In the genomic region with DNA sequence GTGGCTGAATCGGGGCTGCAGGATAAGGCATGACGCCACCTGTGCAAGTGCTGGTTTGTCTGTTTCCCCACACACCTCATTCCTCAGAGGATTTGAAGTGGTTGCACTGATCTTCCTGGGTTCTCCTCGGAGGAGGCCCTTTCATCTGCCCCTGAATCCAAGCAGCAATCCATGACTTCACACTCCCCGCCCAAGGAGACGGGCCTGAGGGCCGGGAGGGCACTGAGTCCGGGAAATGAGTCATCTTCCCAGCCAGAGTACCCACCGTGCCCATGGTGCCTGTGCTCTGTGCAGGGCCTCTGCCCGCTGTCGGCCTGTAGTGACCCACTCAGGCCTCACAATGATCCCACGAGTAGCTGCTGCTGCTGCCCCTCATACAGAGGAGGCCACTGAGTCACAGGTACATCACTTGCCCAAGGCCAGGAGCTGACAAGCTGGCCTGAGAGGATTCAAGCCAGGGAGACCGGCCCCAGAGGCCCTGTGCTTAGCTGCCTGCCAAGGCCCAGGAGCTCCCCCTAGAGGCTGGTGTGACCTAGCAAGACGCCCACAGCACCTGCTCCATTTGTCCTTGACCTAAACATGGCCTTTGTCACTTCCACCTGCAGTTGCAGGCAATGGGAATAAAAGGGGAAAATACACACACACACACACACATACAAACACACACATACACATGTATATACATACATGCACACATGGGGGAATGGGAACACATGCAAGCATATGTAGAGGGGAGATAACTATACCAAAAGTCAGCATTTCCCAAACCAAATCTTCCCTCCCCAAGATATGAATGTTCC, we compare ENCODE assay signal across 8 cellular contexts.
DNase-seq lines count a peak whose midpoint lies in the region; ATAC-seq and TF ChIP-seq lines count a peak whose summit lies in the region.

No MANE protein-coding gene starts in this region.

- ATAC-seq in left colon, result peak; percentile 62
- no peak for ATAC-seq in stimulated activated naive CD8-positive, alpha-beta T cell treated with anti-CD3 and anti-CD28 coated beads, Interleukin-15, amount 100 ng/mL, for 72 hours
- no peak for ATAC-seq in HG03175 (IDR thresholded peaks at IDR 0.05; ENCODE audit: unreplicated experiment)

- peak; percentile 64 to 78 for DNase-seq in cardiac muscle cell (ENCODE audit: low read depth in 1 of 2, low spot score in 1 of 2)
- DNase-seq in right atrium auricular region (ENCODE audit: low spot score), result no peak
- DNase-seq in NCI-H524 (lab: John Stamatoyannopoulos, UW), result peak; percentile 37 to 43
- peak; percentile 60 for DNase-seq in amniotic epithelial cell (ENCODE audit: low read depth)
- DNase-seq in left colon, result peak; percentile 36 to 73
- peak; percentile 35 to 46 for DNase-seq in stimulated activated naive CD8-positive, alpha-beta T cell treated with anti-CD3 and anti-CD28 coated beads, Interleukin-15, amount 100 ng/mL, for 72 hours
- no peak for DNase-seq in effector CD8-positive, alpha-beta T cell (lab: John Stamatoyannopoulos, UW)

- no peaks in the 10 kb centered on the region for H3K27me3 ChIP-seq in cardiac muscle cell
- H3K27me3 ChIP-seq in right atrium auricular region, result no peaks in the 10 kb centered on the region

- H3K4me1 Mint-ChIP-seq in stimulated activated naive CD8-positive, alpha-beta T cell treated with anti-CD3 and anti-CD28 coated beads, Interleukin-15, amount 100 ng/mL, for 72 hours, result no peaks in the 10 kb centered on the region

- peaks cover 9% of the 10 kb centered on the region for H3K27me3 Mint-ChIP-seq in stimulated activated naive CD8-positive, alpha-beta T cell treated with anti-CD3 and anti-CD28 coated beads, Interleukin-15, amount 100 ng/mL, for 72 hours

- intact Hi-C loops in left colon (cut with DNase I, micrococcal nuclease), result no loop called here

- TF ChIP-seq CTCF in cardiac muscle cell (IDR thresholded peaks at IDR 0.05; ENCODE audit: low read depth, low read length), result peak; percentile 72
- peak in 1 of 2 donors; percentile 52 for TF ChIP-seq CTCF in right atrium auricular region (IDR thresholded peaks at IDR 0.05)

- H3K4me3 ChIP-seq in cardiac muscle cell (no peak overlapping the region), right atrium auricular region (no peak overlapping the region)

- no peak overlapping the region for H3K27ac Mint-ChIP-seq in stimulated activated naive CD8-positive, alpha-beta T cell treated with anti-CD3 and anti-CD28 coated beads, Interleukin-15, amount 100 ng/mL, for 72 hours

- H3K4me1 ChIP-seq in cardiac muscle cell (ENCODE audit: low read depth) (no peaks in the 10 kb centered on the region), right atrium auricular region (no peaks in the 10 kb centered on the region)

- H3K36me3 ChIP-seq in cardiac muscle cell (no peaks in the 10 kb centered on the region), right atrium auricular region (no peaks in the 10 kb centered on the region)

- H3K27ac ChIP-seq in cardiac muscle cell (no peak overlapping the region), right atrium auricular region (no peak overlapping the region)

- H3K9me3 ChIP-seq in cardiac muscle cell (ENCODE audit: low read depth), result no peaks in the 10 kb centered on the region
- H3K9me3 ChIP-seq in right atrium auricular region, result peaks cover 7 to 20% of the 10 kb centered on the region in 2 donors

- peaks cover 10 to 32% of the 10 kb centered on the region in 2 donors for H3K9me3 Mint-ChIP-seq in stimulated activated naive CD8-positive, alpha-beta T cell treated with anti-CD3 and anti-CD28 coated beads, Interleukin-15, amount 100 ng/mL, for 72 hours

- H3K4me3 Mint-ChIP-seq in stimulated activated naive CD8-positive, alpha-beta T cell treated with anti-CD3 and anti-CD28 coated beads, Interleukin-15, amount 100 ng/mL, for 72 hours, result no peak overlapping the region

Comparison
In these comparisons a context has a peak if more than half of its experiments do, and no peak if none do; other contexts are left out.
1. DNase-seq: peak in cardiac muscle cell (2 of 2), NCI-H524 (2 of 2), amniotic epithelial cell (single experiment), left colon (2 of 2) and stimulated activated naive CD8-positive, alpha-beta T cell treated with anti-CD3 and anti-CD28 coated beads, Interleukin-15, amount 100 ng/mL, for 72 hours (2 of 2); none in right atrium auricular region (single experiment) and effector CD8-positive, alpha-beta T cell (single experiment).